ENCODE assay signal across 15 cellular contexts in genomic region chr7:121525155-121525819, GRCh38.
DNase-seq lines count a peak whose midpoint lies in the region; TF ChIP-seq lines count a peak whose summit lies in the region.
"Had no signal": no experiment of that assay in that cellular context is flagged by ENCODE, and none has a peak within 500 bp of the region (broad histone marks: within the 10 kb centered on the region; RNA-seq: fewer than 3 reads in every experiment).

No MANE protein-coding gene starts in this region.

- H3K4me1 ChIP-seq in SJSA1 (replicated peaks) (peaks cover 36% of the 10 kb centered on the region), hepatocyte (ENCODE audit: insufficient read depth) (peaks cover 5% of the 10 kb centered on the region), smooth muscle cell (ENCODE audit: low read depth) (peaks cover 7% of the 10 kb centered on the region), neural progenitor cell (peaks cover 7% of the 10 kb centered on the region)

- H3K27ac ChIP-seq in SJSA1, result peak overlapping the region; percentile 74
- peak overlapping the region; percentile 41 for H3K27ac ChIP-seq in hepatocyte
- peak overlapping the region; percentile 48 for H3K27ac ChIP-seq in smooth muscle cell (ENCODE audit: low read depth)
- H3K27ac ChIP-seq in neural progenitor cell, result no peak overlapping the region

- no peak overlapping the region for H2AFZ ChIP-seq in hepatocyte
- H2AFZ ChIP-seq in smooth muscle cell (ENCODE audit: low read depth), result peak overlapping the region; percentile 12
- no peak overlapping the region for H2AFZ ChIP-seq in neural progenitor cell (replicated peaks)
- H2AFZ ChIP-seq: GM23338 had no signal

- no peaks in the 10 kb centered on the region for H3K9me2 ChIP-seq in hepatocyte (replicated peaks; ENCODE audit: insufficient read depth)

- no peaks in the 10 kb centered on the region for H3K36me3 Mint-ChIP-seq in neural progenitor cell
- no peaks in the 10 kb centered on the region for H3K36me3 Mint-ChIP-seq in activated CD4-positive, alpha-beta T cell treated with anti-CD3 and anti-CD28 coated beads, Interleukin-2, amount 10 ng/mL, durations not matched to agents 7 days and 5 days (ENCODE audit: low read depth)

- H3K4me2 ChIP-seq in hepatocyte (peak overlapping the region; percentile 52), smooth muscle cell (peak overlapping the region; percentile 80), neural progenitor cell (no peak overlapping the region)
- H3K4me2 ChIP-seq: GM23338 had no signal

- H3K27me3 ChIP-seq in SJSA1 (replicated peaks), result no peaks in the 10 kb centered on the region
- no peaks in the 10 kb centered on the region for H3K27me3 ChIP-seq in hepatocyte
- no peaks in the 10 kb centered on the region for H3K27me3 ChIP-seq in smooth muscle cell (ENCODE audit: low read depth)
- no peaks in the 10 kb centered on the region for H3K27me3 ChIP-seq in neural progenitor cell

- H3K4me3 ChIP-seq in SJSA1 (no peak overlapping the region), hepatocyte (no peak overlapping the region), smooth muscle cell (peak overlapping the region; percentile 22), neural progenitor cell (no peak overlapping the region)
- H3K4me3 ChIP-seq: GM23338 had no signal

- H3K4me3 Mint-ChIP-seq in neural progenitor cell, result no peak overlapping the region
- no peak overlapping the region for H3K4me3 Mint-ChIP-seq in activated CD4-positive, alpha-beta T cell treated with anti-CD3 and anti-CD28 coated beads, Interleukin-2, amount 10 ng/mL, durations not matched to agents 7 days and 5 days
- H3K4me3 Mint-ChIP-seq: CD4-positive, alpha-beta T cell; GM23338 had no signal

- H3K9me3 ChIP-seq in SJSA1 (replicated peaks), result no peaks in the 10 kb centered on the region
- no peaks in the 10 kb centered on the region for H3K9me3 ChIP-seq in hepatocyte (ENCODE audit: low read depth)
- no peaks in the 10 kb centered on the region for H3K9me3 ChIP-seq in smooth muscle cell (replicated peaks; ENCODE audit: low read depth)
- no peaks in the 10 kb centered on the region for H3K9me3 ChIP-seq in neural progenitor cell (ENCODE audit: low read depth)

- no peak for TF ChIP-seq CTCF in hepatocyte (IDR thresholded peaks at IDR 0.05; ENCODE audit: poor library complexity)
- no peak for TF ChIP-seq CTCF in smooth muscle cell (IDR thresholded peaks at IDR 0.05; ENCODE audit: borderline replicate concordance, insufficient read depth, poor library complexity, severe bottlenecking)
- no peak for TF ChIP-seq CTCF in neural progenitor cell (IDR thresholded peaks at IDR 0.05)

- H3K79me2 ChIP-seq in hepatocyte (no peaks in the 10 kb centered on the region), smooth muscle cell (ENCODE audit: low read depth) (no peaks in the 10 kb centered on the region), neural progenitor cell (ENCODE audit: low read depth) (no peaks in the 10 kb centered on the region)

- H3K27me3 Mint-ChIP-seq in neural progenitor cell (ENCODE audit: insufficient read depth, low read depth), result no peaks in the 10 kb centered on the region
- H3K27me3 Mint-ChIP-seq in activated CD4-positive, alpha-beta T cell treated with anti-CD3 and anti-CD28 coated beads, Interleukin-2, amount 10 ng/mL, durations not matched to agents 7 days and 5 days, result no peaks in the 10 kb centered on the region

- H3K9me3 Mint-ChIP-seq in neural progenitor cell, result no peaks in the 10 kb centered on the region
- H3K9me3 Mint-ChIP-seq in activated CD4-positive, alpha-beta T cell treated with anti-CD3 and anti-CD28 coated beads, Interleukin-2, amount 10 ng/mL, durations not matched to agents 7 days and 5 days, result no peaks in the 10 kb centered on the region
- H3K9me3 Mint-ChIP-seq: CD4-positive, alpha-beta T cell; GM23338 had no signal

- CTCF ChIA-PET in activated CD4-positive, alpha-beta T cell treated with anti-CD3 and anti-CD28 coated beads, Interleukin-2, amount 10 ng/mL, durations not matched to agents 7 days and 5 days (lab: Charles Lee), result interaction anchor here (1.4 kb wide), 1 partner anchor 24 kb away, joined by 4 read pairs; no protein-coding TSS in a partner anchor

- DNase-seq in GM04504 (ENCODE audit: low read depth), result peak; percentile 17
- peak; percentile 48 to 78 for DNase-seq in SJSA1 (ENCODE audit: low read depth in 1 of 2, low spot score in 2 of 2)
- DNase-seq in hepatocyte (ENCODE audit: low spot score), result no peak
- DNase-seq in smooth muscle cell (lab: John Stamatoyannopoulos, UW; ENCODE audit: unreplicated experiment), result no peak
- DNase-seq in DMS79 (lab: John Stamatoyannopoulos, UW), result no peak
- no peak for DNase-seq in cerebellar nuclear complex (lab: John Stamatoyannopoulos, UW)
- DNase-seq in neural progenitor cell (ENCODE audit: low spot score), result no peak
- no peak for DNase-seq in activated CD4-positive, alpha-beta T cell treated with anti-CD3 and anti-CD28 coated beads, Interleukin-2, amount 10 ng/mL, durations not matched to agents 7 days and 5 days
- DNase-seq: Calu3; CD4-positive, alpha-beta T cell; NCI-H1930; NCI-H2171 treated with DMSO at 0.1 percent for 48 hours; NCI-H510A treated with DMSO at 0.1 percent for 48 hours; SHP77 treated with DMSO at 0.1 percent for 48 hours had no signal

- peaks cover 5% of the 10 kb centered on the region for H3K4me1 Mint-ChIP-seq in neural progenitor cell
- H3K4me1 Mint-ChIP-seq in activated CD4-positive, alpha-beta T cell treated with anti-CD3 and anti-CD28 coated beads, Interleukin-2, amount 10 ng/mL, durations not matched to agents 7 days and 5 days, result peaks cover 26% of the 10 kb centered on the region
- H3K4me1 Mint-ChIP-seq: GM23338 had no signal

- H4K20me1 ChIP-seq in hepatocyte (ENCODE audit: insufficient read depth, poor library complexity, severe bottlenecking), result no peaks in the 10 kb centered on the region
- H4K20me1 ChIP-seq in smooth muscle cell (ENCODE audit: low read depth), result no peaks in the 10 kb centered on the region
- no peaks in the 10 kb centered on the region for H4K20me1 ChIP-seq in neural progenitor cell (ENCODE audit: low read depth)

- peaks cover 6% of the 10 kb centered on the region for H3F3A ChIP-seq in smooth muscle cell (ENCODE audit: low read depth)
- H3F3A ChIP-seq in neural progenitor cell (ENCODE audit: low read depth), result no peaks in the 10 kb centered on the region

- H3K27ac Mint-ChIP-seq in neural progenitor cell, result no peak overlapping the region
- H3K27ac Mint-ChIP-seq in activated CD4-positive, alpha-beta T cell treated with anti-CD3 and anti-CD28 coated beads, Interleukin-2, amount 10 ng/mL, durations not matched to agents 7 days and 5 days, result no peak overlapping the region
- H3K27ac Mint-ChIP-seq: CD4-positive, alpha-beta T cell; GM23338 had no signal

- no peak overlapping the region for H3K9ac ChIP-seq in smooth muscle cell (ENCODE audit: low read depth)
- no peak overlapping the region for H3K9ac ChIP-seq in neural progenitor cell

- WGBS in hepatocyte (ENCODE audit: low lambda C conversion rate, missing lambda C conversion rate), result 50% methylated on average over 4 of the region's 4 CpGs
- 48% methylated on average over 4 of the region's 4 CpGs for WGBS in smooth muscle cell (ENCODE audit: low lambda C conversion rate)

- POLR2A ChIA-PET in activated CD4-positive, alpha-beta T cell treated with anti-CD3 and anti-CD28 coated beads, Interleukin-2, amount 10 ng/mL, durations not matched to agents 7 days and 5 days (lab: Charles Lee), result no interaction called here

- no peaks in the 10 kb centered on the region for H3K36me3 ChIP-seq in SJSA1
- no peaks in the 10 kb centered on the region for H3K36me3 ChIP-seq in hepatocyte (replicated peaks; ENCODE audit: insufficient read depth, low read depth)
- H3K36me3 ChIP-seq in smooth muscle cell (ENCODE audit: low read depth), result no peaks in the 10 kb centered on the region
- no peaks in the 10 kb centered on the region for H3K36me3 ChIP-seq in neural progenitor cell

Comparison
In these comparisons a context has a peak if more than half of its experiments do, and no peak if none do; other contexts are left out.
1. DNase-seq: peak in GM04504 (single experiment) and SJSA1 (2 of 2); none in hepatocyte (single experiment), smooth muscle cell (single experiment), DMS79 (single experiment), cerebellar nuclear complex (0 of 2), neural progenitor cell (single experiment) and activated CD4-positive, alpha-beta T cell treated with anti-CD3 and anti-CD28 coated beads, Interleukin-2, amount 10 ng/mL, durations not matched to agents 7 days and 5 days (single experiment).